Comparison of ENCODE assay signal across 8 cellular contexts in genomic region chr11:110297082-110297725, GRCh38. TPM values are rescaled to one million over a fixed set of nuclear protein-coding genes. Genes with fewer than 3 reads are reported as not detected.
DNase-seq lines count a peak whose midpoint lies in the region; ATAC-seq and TF ChIP-seq lines count a peak whose summit lies in the region.

No MANE protein-coding gene starts in this region.

- no peak for TF ChIP-seq POLR2A in transverse colon (IDR thresholded peaks at IDR 0.05)

- whole genome bisulfite sequencing in transverse colon (ENCODE audit: low coverage in 1 of 2), 2 donors: 39% methylated on average over 10 of the region's 10 CpGs

- H3K4me2 ChIP-seq in Karpas-422 (ENCODE audit: low read depth, low read length, poor library complexity, severe bottlenecking): no peak overlapping the region

- H3K4me1 ChIP-seq in ascending aorta: peaks cover 5 to 12% of the 10 kb centered on the region in 2 donors
- peaks cover 0 to 37% (median 16%) of the 10 kb centered on the region in 4 donors for H3K4me1 ChIP-seq in transverse colon
- H3K4me1 ChIP-seq in Karpas-422 (ENCODE audit: low read length): peaks cover 11% of the 10 kb centered on the region

- no peak for DNase-seq in activated naive CD4-positive, alpha-beta T cell treated with anti-CD3 and anti-CD28 coated beads, Interleukin-2, amount 50 U/mL, for 16 hours
- DNase-seq in ascending aorta (ENCODE audit: low spot score in 2 of 2) (no peak), kidney tubule cell (ENCODE audit: low spot score) (peak; percentile 42), transverse colon (no peak), Karpas-422 (no peak)

- no peaks in the 10 kb centered on the region for H3K9me2 ChIP-seq in Karpas-422 (replicated peaks; ENCODE audit: insufficient read depth, low read length)

- no peaks in the 10 kb centered on the region for H3K27me3 Mint-ChIP-seq in activated naive CD4-positive, alpha-beta T cell treated with anti-CD3 and anti-CD28 coated beads, Interleukin-2, amount 50 U/mL, for 24 hours

- H3K27me3 ChIP-seq in ascending aorta (no peaks in the 10 kb centered on the region), transverse colon (peaks cover 61% of the 10 kb centered on the region), Karpas-422 (ENCODE audit: low read length) (no peaks in the 10 kb centered on the region; the same call in 1 of the 2 replicates)

- H3K36me3 ChIP-seq in ascending aorta (no peaks in the 10 kb centered on the region), transverse colon (no peaks in the 10 kb centered on the region), Karpas-422 (ENCODE audit: insufficient read depth, low read length) (no peaks in the 10 kb centered on the region)

- no peaks in the 10 kb centered on the region for H3K79me2 ChIP-seq in Karpas-422 (ENCODE audit: low read length)

- H3K27ac ChIP-seq in ascending aorta (peak overlapping the region; percentile 75 to 95), transverse colon (peak overlapping the region; percentile 91 to 94 (median 92)), Karpas-422 (ENCODE audit: low read length) (no peak overlapping the region)

- in situ Hi-C loops in transverse colon (cut with MboI; ENCODE audit: low pct_ligation_motif_present in 1 of 4, low pct_unique_long_range_greater_than_20kb in 1 of 4, low sequenced_read_pairs in 3 of 4): no loop called here

- ATAC-seq in HG02973 (IDR thresholded peaks at IDR 0.05; ENCODE audit: unreplicated experiment) (no peak), HG02623 (IDR thresholded peaks at IDR 0.05; ENCODE audit: unreplicated experiment) (no peak)

- no peaks in the 10 kb centered on the region for H3K9me3 Mint-ChIP-seq in activated naive CD4-positive, alpha-beta T cell treated with anti-CD3 and anti-CD28 coated beads, Interleukin-2, amount 50 U/mL, for 24 hours

- H3K9me3 ChIP-seq in ascending aorta: no peaks in the 10 kb centered on the region
- H3K9me3 ChIP-seq in transverse colon: no peaks in the 10 kb centered on the region
- H3K9me3 ChIP-seq in Karpas-422 (ENCODE audit: low read length): no peaks in the 10 kb centered on the region

- H3K4me1 Mint-ChIP-seq in activated naive CD4-positive, alpha-beta T cell treated with anti-CD3 and anti-CD28 coated beads, Interleukin-2, amount 50 U/mL, for 24 hours: peaks cover 39% of the 10 kb centered on the region

- H3K4me3 ChIP-seq in ascending aorta (peak overlapping the region; percentile 83 to 95), transverse colon (peak overlapping the region; percentile 31 to 88 (median 78)), Karpas-422 (ENCODE audit: low read length) (no peak overlapping the region)

- TF ChIP-seq EP300 in transverse colon (IDR thresholded peaks at IDR 0.05; ENCODE audit: low read depth): no peak

- peak overlapping the region; percentile 23 for H3K27ac Mint-ChIP-seq in activated naive CD4-positive, alpha-beta T cell treated with anti-CD3 and anti-CD28 coated beads, Interleukin-2, amount 50 U/mL, for 24 hours

- H3K36me3 Mint-ChIP-seq in activated naive CD4-positive, alpha-beta T cell treated with anti-CD3 and anti-CD28 coated beads, Interleukin-2, amount 50 U/mL, for 24 hours: no peaks in the 10 kb centered on the region

- H4K20me1 ChIP-seq in Karpas-422 (ENCODE audit: insufficient read depth, low read depth, low read length): no peaks in the 10 kb centered on the region; the same call in 1 of the 2 replicates

- H2AFZ ChIP-seq in Karpas-422 (ENCODE audit: low read length): no peak overlapping the region

- intact Hi-C loops in ascending aorta (cut with DNase I): loop anchor here (5.0 to 10.0 kb wide), 5 partner anchors 80 to 418 kb away; partner anchors contain the start of genes ARHGAP20 and ZC3H12C
- intact Hi-C loops in transverse colon (cut with DNase I; ENCODE audit: low total_unique reads): no loop called here

- H3K4me3 Mint-ChIP-seq in activated naive CD4-positive, alpha-beta T cell treated with anti-CD3 and anti-CD28 coated beads, Interleukin-2, amount 50 U/mL, for 24 hours: peak overlapping the region; percentile 60

- TF ChIP-seq CTCF in ascending aorta (IDR thresholded peaks at IDR 0.05) (no peak), transverse colon (IDR thresholded peaks at IDR 0.05) (no peak)

- H3K9ac ChIP-seq in Karpas-422 (ENCODE audit: low read length): no peak overlapping the region

RNA-seq across cellular contexts. Expression of gene RDX, which starts 0.8 kb away (rescaled TPM):
- 105 TPM for total RNA-seq in ascending aorta
- total RNA-seq in transverse colon: 10 to 100 TPM; 16.8 to 34.8 (median 21.9) TPM
- 0.47 and 0.71 TPM in 2 replicates for total RNA-seq in Karpas-422 (2014; rRNA removed; shearing (Covaris generic); ENCODE audit: low replicate concordance)

Comparison
In these comparisons a context has a peak if more than half of its experiments do, and no peak if none do; other contexts are left out.
1. RNA of gene RDX, which starts 0.8 kb away (total RNA-seq): 105 TPM in ascending aorta (single experiment) and 16.8 to 34.8 TPM in transverse colon; 0.47 to 0.71 TPM in Karpas-422; every median in the first group is over 10 times any median in the second.